9 cellular contexts compared by ENCODE assay signal in the genomic region with DNA sequence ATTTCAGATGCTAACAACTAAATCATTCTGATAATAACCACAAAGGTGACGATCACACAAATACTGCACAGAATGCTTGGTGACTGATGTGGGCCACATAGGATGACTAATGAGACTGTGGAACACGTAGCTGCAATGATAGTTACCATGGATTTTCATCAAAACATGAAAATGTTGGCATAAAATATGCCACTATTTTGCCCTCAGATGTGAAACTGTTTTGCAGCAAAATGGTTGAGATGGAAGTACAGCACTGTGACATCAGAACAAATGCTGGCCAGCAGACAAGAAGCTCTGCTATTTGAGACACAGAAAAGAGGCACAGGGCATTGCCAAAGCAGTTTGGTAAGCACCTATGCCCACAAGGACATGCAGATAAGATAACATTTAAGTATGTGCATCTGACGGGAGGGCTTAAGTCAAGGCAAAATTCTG.
DNase-seq lines count a peak whose midpoint lies in the region; ATAC-seq and TF ChIP-seq lines count a peak whose summit lies in the region.
"Had no signal": no experiment of that assay in that cellular context is flagged by ENCODE, and none has a peak within 500 bp of the region (broad histone marks: within the 10 kb centered on the region; RNA-seq: fewer than 3 reads in every experiment).

No MANE protein-coding gene starts in this region.

- peak overlapping the region; percentile 87 for H3K4me3 Mint-ChIP-seq in T-helper 17 cell

- peak overlapping the region; percentile 99 for H3K27ac Mint-ChIP-seq in T-helper 17 cell

- no peaks in the 10 kb centered on the region for H3K9me3 ChIP-seq in T-helper 17 cell (ENCODE audit: control insufficient read depth, low read length, poor library complexity, severe bottlenecking)

- TF ChIP-seq CTCF in epithelial cell of esophagus (IDR thresholded peaks at IDR 0.05; ENCODE audit: insufficient read depth, low read depth, low read length, missing control alignments), result no peak

- no peak overlapping the region for H3K4me3 ChIP-seq in epithelial cell of esophagus (ENCODE audit: low read length)

- peak; percentile 86 for ATAC-seq in T-helper 17 cell
- ATAC-seq in sciatic nerve, result peak; percentile 70
- ATAC-seq in HG03521 (IDR thresholded peaks at IDR 0.05; ENCODE audit: unreplicated experiment), result no peak
- no peak for ATAC-seq in GM21528 (IDR thresholded peaks at IDR 0.05; ENCODE audit: low FRiP score, unreplicated experiment)
- ATAC-seq: Panc1 had no signal

- intact Hi-C loops in sciatic nerve (cut with DNase I) (no loop called here), posterior vena cava (cut with DNase I) (no loop called here)

- DNase-seq in EL (peak; percentile 44), T-helper 17 cell (peak in 2 of 3 donors; percentile 32 to 38), epithelial cell of esophagus (ENCODE audit: low read depth) (peak; percentile 9), sciatic nerve (ENCODE audit: low spot score) (no peak), posterior vena cava (ENCODE audit: low spot score) (no peak), medulla oblongata (ENCODE audit: extremely low spot score) (no peak)

- H3K36me3 Mint-ChIP-seq in T-helper 17 cell (ENCODE audit: low read depth), result peaks cover 11% of the 10 kb centered on the region

- H3K27me3 Mint-ChIP-seq in T-helper 17 cell, result no peaks in the 10 kb centered on the region

- peaks cover 40% of the 10 kb centered on the region for H3K4me1 Mint-ChIP-seq in T-helper 17 cell

Comparison
In these comparisons a context has a peak if more than half of its experiments do, and no peak if none do; other contexts are left out.
1. DNase-seq: peak in EL (single experiment), T-helper 17 cell (2 of 3) and epithelial cell of esophagus (single experiment); none in sciatic nerve (single experiment), posterior vena cava (single experiment) and medulla oblongata (single experiment).
2. ATAC-seq: peak in T-helper 17 cell (single experiment) and sciatic nerve (single experiment); none in HG03521 (single experiment) and GM21528 (single experiment).